Comparison of ENCODE assay signal across 1 cellular context in genomic region chr4:3246458-3247398, GRCh38.
TF ChIP-seq lines count a peak whose summit lies in the region.

No MANE protein-coding gene starts in this region.

TF ChIP-seq in IMR-90, 13 proteins besides CTCF, POLR2A, EP300 and RAD21 (continued from another document):
- TF ChIP-seq, protein P1, sequence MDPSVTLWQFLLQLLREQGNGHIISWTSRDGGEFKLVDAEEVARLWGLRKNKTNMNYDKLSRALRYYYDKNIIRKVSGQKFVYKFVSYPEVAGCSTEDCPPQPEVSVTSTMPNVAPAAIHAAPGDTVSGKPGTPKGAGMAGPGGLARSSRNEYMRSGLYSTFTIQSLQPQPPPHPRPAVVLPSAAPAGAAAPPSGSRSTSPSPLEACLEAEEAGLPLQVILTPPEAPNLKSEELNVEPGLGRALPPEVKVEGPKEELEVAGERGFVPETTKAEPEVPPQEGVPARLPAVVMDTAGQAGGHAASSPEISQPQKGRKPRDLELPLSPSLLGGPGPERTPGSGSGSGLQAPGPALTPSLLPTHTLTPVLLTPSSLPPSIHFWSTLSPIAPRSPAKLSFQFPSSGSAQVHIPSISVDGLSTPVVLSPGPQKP (IDR thresholded peaks at IDR 0.05; ENCODE audit: borderline replicate concordance, low read depth, low read length), result no peak
- TF ChIP-seq MAFK (IDR thresholded peaks at IDR 0.05; ENCODE audit: low read depth, low read length) (no peak), CHD1 (IDR thresholded peaks at IDR 0.05; ENCODE audit: low read depth, low read length) (no peak), CEBPB (IDR thresholded peaks at IDR 0.05; ENCODE audit: low read depth, low read length) (no peak), RCOR1 (IDR thresholded peaks at IDR 0.05; ENCODE audit: insufficient replicate concordance, low read length) (no peak), SMC3 (IDR thresholded peaks at IDR 0.05; ENCODE audit: low read depth, low read length) (no peak)
